Comparison of ENCODE assay signal across 25 cellular contexts in genomic region chr5:9658726-9659125, GRCh38. TPM values are rescaled to one million over a fixed set of nuclear protein-coding genes. Genes with fewer than 3 reads are reported as not detected.
DNase-seq lines count a peak whose midpoint lies in the region; ATAC-seq, FAIRE-seq and TF ChIP-seq lines count a peak whose summit lies in the region.
"Had no signal": no experiment of that assay in that cellular context is flagged by ENCODE, and none has a peak within 500 bp of the region (broad histone marks: within the 10 kb centered on the region; RNA-seq: fewer than 3 reads in every experiment).

No MANE protein-coding gene starts in this region.

- POLR2A ChIA-PET in GM12878 (lab: Charles Lee), result no interaction called here

- TF ChIP-seq POLR2A in GM12878 (IDR thresholded peaks at IDR 0.05; ENCODE audit: low read depth, low read length), result no peak

- TF ChIP-seq RAD21 in GM12878 (IDR thresholded peaks at IDR 0.05; ENCODE audit: insufficient read depth, low read depth, low read length), result no peak

- no peak for FAIRE-seq in GM12878 (lab: Jason Lieb, UNC)
- FAIRE-seq: D721Med, G401.6 had no signal

- DNase-seq in AG10803 (ENCODE audit: low read depth) (peak; percentile 94), GM12878 (ENCODE audit: low read depth, low spot score) (no peak), foreskin keratinocyte (peak; percentile 16 to 42), islet precursor cell (no peak), SIG-M5 treated with dmso at 0.1 percent for 504 hours (lab: John Stamatoyannopoulos, UW; ENCODE audit: unreplicated experiment) (no peak), NCI-H128 (lab: John Stamatoyannopoulos, UW; ENCODE audit: unreplicated experiment) (no peak)
- DNase-seq in effector memory CD4-positive, alpha-beta T cell, result no peak
- DNase-seq: CD8-positive, alpha-beta memory T cell; DMS79; Karpas-422; NCI-H1105; NCI-H1694 treated with DMSO at 0.1 percent for 48 hours; NCI-H2171; NCI-H446; NCI-H774; PC-3; SW 1271 had no signal

- in situ Hi-C loops in GM12878 (cut with MboI), result no loop called here

- WGBS in GM12878 (ENCODE audit: insufficient coverage, insufficient replicate concordance, low lambda C conversion rate, missing lambda C conversion rate), result 0% methylated on average over 2 of the region's 2 CpGs

- no peaks in the 10 kb centered on the region for H3K36me3 ChIP-seq in GM12878 (ENCODE audit: control insufficient read depth in 2 of 2, insufficient read depth in 2 of 2, low read length in 1 of 2)
- H3K36me3 ChIP-seq in effector memory CD4-positive, alpha-beta T cell (ENCODE audit: control insufficient read depth, insufficient read depth, low read length), result no peaks in the 10 kb centered on the region
- H3K36me3 ChIP-seq: BLaER1 had no signal

- no peaks in the 10 kb centered on the region for H3K79me2 ChIP-seq in GM12878 (ENCODE audit: control insufficient read depth, insufficient read depth, low read length)

- intact Hi-C loops in GM12878 (cut with micrococcal nuclease; ENCODE audit: unreplicated experiment), result no loop called here

- BruUV-seq in GM12878 (replicated peaks; lab: Mats Ljungman, UMichigan), result no TSS peak

- H3K4me3 ChIP-seq in AG10803 (ENCODE audit: low read length), result no peak overlapping the region
- H3K4me3 ChIP-seq in GM12878, result no peak overlapping the region
- no peak overlapping the region for H3K4me3 ChIP-seq in effector memory CD4-positive, alpha-beta T cell (ENCODE audit: insufficient read depth, low read depth, low read length, poor library complexity, severe bottlenecking)
- H3K4me3 ChIP-seq: BLaER1 had no signal

- no peak overlapping the region for H2AFZ ChIP-seq in GM12878 (ENCODE audit: control insufficient read depth, low read depth, low read length)

- no peak overlapping the region for H3K9ac ChIP-seq in GM12878 (ENCODE audit: control insufficient read depth, insufficient read depth, low read length)
- H3K9ac ChIP-seq: BLaER1 had no signal

- H3K27ac ChIP-seq in GM12878 (ENCODE audit: control insufficient read depth, insufficient read depth) (no peak overlapping the region), foreskin keratinocyte (no peak overlapping the region)
- no peak overlapping the region for H3K27ac ChIP-seq in effector memory CD4-positive, alpha-beta T cell (ENCODE audit: insufficient read depth, low read length, poor library complexity, severe bottlenecking)
- H3K27ac ChIP-seq: BLaER1 had no signal

- SMC1A ChIA-PET in GM12878 (lab: Charles Lee; ENCODE audit: uncharacterized antibody, unreplicated experiment), result no interaction called here

- no peak for TF ChIP-seq CTCF in AG10803 (conservative IDR thresholded peaks at IDR 0.05; ENCODE audit: low read length)
- no peak for TF ChIP-seq CTCF in GM12878 (IDR thresholded peaks at IDR 0.05 in 2 of 3, conservative IDR thresholded peaks at IDR 0.05 in 1 of 3; ENCODE audit: control insufficient read depth in 2 of 3, extremely low read depth in 1 of 3, insufficient read depth in 1 of 3, low read depth in 3 of 3, low read length in 3 of 3)
- no peak for TF ChIP-seq CTCF in foreskin keratinocyte (conservative IDR thresholded peaks at IDR 0.05)

- no peak overlapping the region for H3K4me2 ChIP-seq in GM12878 (ENCODE audit: control insufficient read depth, insufficient read depth)
- H3K4me2 ChIP-seq: BLaER1 had no signal

- no peak for TF ChIP-seq EP300 in GM12878 (IDR thresholded peaks at IDR 0.05; ENCODE audit: borderline replicate concordance in 1 of 2, control insufficient read depth in 1 of 2, low read depth in 2 of 2, low read length in 2 of 2)

- H3K27me3 ChIP-seq in GM12878 (replicated peaks in 1 of 2; ENCODE audit: control insufficient read depth in 2 of 2, insufficient read depth in 2 of 2, low read length in 1 of 2) (no peaks in the 10 kb centered on the region), foreskin keratinocyte (peaks cover 6% of the 10 kb centered on the region)
- H3K27me3 ChIP-seq in effector memory CD4-positive, alpha-beta T cell (replicated peaks; ENCODE audit: control insufficient read depth, insufficient read depth, low read length, poor library complexity, severe bottlenecking), result no peaks in the 10 kb centered on the region
- H3K27me3 ChIP-seq: BLaER1 had no signal

- H3K4me1 ChIP-seq in GM12878 (ENCODE audit: control insufficient read depth, insufficient read depth, low read length) (no peaks in the 10 kb centered on the region), foreskin keratinocyte (no peaks in the 10 kb centered on the region)
- H3K4me1 ChIP-seq in effector memory CD4-positive, alpha-beta T cell (ENCODE audit: control insufficient read depth, insufficient read depth, low read length, poor library complexity, severe bottlenecking), result no peaks in the 10 kb centered on the region
- H3K4me1 ChIP-seq: BLaER1 had no signal

- ATAC-seq in GM18868 (IDR thresholded peaks at IDR 0.05; ENCODE audit: unreplicated experiment) (peak; percentile 2), GM12878 (no peak), foreskin keratinocyte (peak; percentile 11)
- ATAC-seq: PC-3 had no signal

- RAD21 ChIA-PET in GM12878 (lab: Charles Lee; ENCODE audit: unreplicated experiment), result no interaction called here

- CTCF ChIA-PET in GM12878 (lab: Yijun Ruan, JAX), result no interaction called here

- no peaks in the 10 kb centered on the region for H4K20me1 ChIP-seq in GM12878 (ENCODE audit: control insufficient read depth, insufficient read depth)
- H4K20me1 ChIP-seq: BLaER1 had no signal

- no peaks in the 10 kb centered on the region for H3K9me3 ChIP-seq in GM12878 (replicated peaks; ENCODE audit: control insufficient read depth, insufficient read depth, low read length)
- no peaks in the 10 kb centered on the region for H3K9me3 ChIP-seq in effector memory CD4-positive, alpha-beta T cell (ENCODE audit: control insufficient read depth, low read length)
- H3K9me3 ChIP-seq: BLaER1 had no signal

TF ChIP-seq in GM12878, 131 proteins besides CTCF, POLR2A, EP300 and RAD21:
- TF ChIP-seq MTA3 (IDR thresholded peaks at IDR 0.05; ENCODE audit: borderline replicate concordance, low read length) (no peak), ATF2 (IDR thresholded peaks at IDR 0.05; ENCODE audit: low read length) (0 out of 2 replicates have a peak, but pooled peaks have one; percentile 7)
TF ChIP-seq in GM12878: peak in this region for 1.

RNA-seq across cellular contexts. Expression of gene TAS2R1, which starts 28.6 kb away (rescaled TPM):
- total RNA-seq in GM12878 (2013; cell fraction: nucleolus; rRNA removed), result 0.37 TPM in 1 of 2 replicates, not detected in the other
- total RNA-seq in GM12878 (2014; rRNA removed) (not detected in 2 replicates), GM12878 (2014; rRNA removed; fragmentation: Illumina TruSeq; extraction: Trizol) (not detected in 2 replicates), GM12878 (2021) (not detected in 2 replicates), foreskin keratinocyte (not detected in 2 replicates)
- not detected for polyA plus RNA-seq in GM12878 (2011; ENCODE audit: low read depth)
- polyA plus RNA-seq in GM12878 (2011; rRNA removed) (not detected in 2 replicates), GM12878 (2014; fragmentation: Illumina TruSeq; extraction: Trizol) (not detected in 2 replicates), GM12878 (2014; fragmentation: Nextera tagmentation; extraction: Ambion mirVana) (not detected), GM12878 (2014; rRNA removed) (not detected in 2 replicates), GM12878 (2016; fragmentation: Nextera tagmentation; extraction: Ambion mirVana) (not detected), foreskin keratinocyte (not detected in 2 replicates)
- polyA plus RNA-seq in GM12878 (2011; cell fraction: cytosol; rRNA removed), result not detected in 2 replicates
- not detected in 2 replicates for polyA plus RNA-seq in GM12878 (2011; cell fraction: nucleus; rRNA removed)
- not detected in 2 replicates for polyA plus RNA-seq in GM12878 (2012)
- not detected in 2 replicates for polyA minus RNA-seq in GM12878 (2011; rRNA and poly(A)+ RNA removed)
- not detected in 2 replicates for polyA minus RNA-seq in GM12878 (2011; cell fraction: cytosol; rRNA and poly(A)+ RNA removed)
- polyA minus RNA-seq in GM12878 (2011; cell fraction: nucleus; rRNA and poly(A)+ RNA removed), result not detected in 2 replicates
- total RNA-seq: A673; CD8-positive, alpha-beta memory T cell; H4; HT-29; PC-3; SK-MEL-5 had no signal
- polyA plus RNA-seq: CD8-positive, alpha-beta memory T cell had no signal

Comparison
In these comparisons a context has a peak if more than half of its experiments do, and no peak if none do; other contexts are left out.
1. DNase-seq: peak in AG10803 (single experiment) and foreskin keratinocyte (2 of 2); none in GM12878 (single experiment), islet precursor cell (single experiment), effector memory CD4-positive, alpha-beta T cell (0 of 3), SIG-M5 treated with dmso at 0.1 percent for 504 hours (single experiment) and NCI-H128 (single experiment).